Comparison of ENCODE assay signal across 21 cellular contexts in the genomic region with DNA sequence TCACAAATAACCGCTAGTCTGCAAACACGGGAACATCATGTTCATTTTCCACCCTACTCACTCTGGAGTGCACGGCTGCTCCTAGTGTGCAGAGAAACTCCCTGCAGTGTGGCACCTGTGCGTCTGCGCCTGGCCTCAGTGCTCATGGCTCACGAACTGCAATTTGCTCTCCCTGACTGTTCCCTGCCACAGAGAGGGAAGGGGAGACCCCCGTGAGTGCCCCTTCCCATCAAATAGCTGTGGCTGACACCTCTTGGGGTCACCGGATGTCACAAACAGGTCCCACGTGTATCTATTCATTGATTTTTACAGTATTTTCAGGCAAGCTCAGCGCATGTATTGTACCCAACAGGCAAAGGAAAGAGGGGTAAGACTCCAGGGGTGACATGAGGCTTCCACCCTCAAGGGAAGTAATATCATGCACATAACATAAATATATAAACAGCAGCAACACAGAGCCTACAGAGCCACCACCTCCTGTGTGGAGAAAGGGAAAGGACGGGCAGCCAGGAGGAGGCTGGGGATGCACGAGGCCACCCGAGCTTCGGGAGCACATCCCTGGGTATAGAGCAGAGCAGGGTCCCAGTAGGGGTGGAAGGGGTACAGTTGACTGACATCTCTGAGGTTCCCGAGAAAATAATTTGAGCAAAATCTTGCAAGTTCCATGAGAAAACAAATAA.
"Had no signal": no experiment of that assay in that cellular context is flagged by ENCODE, and none has a peak within 500 bp of the region (broad histone marks: within the 10 kb centered on the region; RNA-seq: fewer than 3 reads in every experiment).

No MANE protein-coding gene starts in this region.

- H3K27me3 ChIP-seq: gastrocnemius medialis, right lobe of liver, transverse colon, vagina had no signal

- H3K36me3 ChIP-seq: esophagus muscularis mucosa, gastrocnemius medialis, right lobe of liver, transverse colon, vagina had no signal

- H3K9me3 ChIP-seq: gastrocnemius medialis, right lobe of liver, vagina had no signal

- H3K4me1 ChIP-seq: esophagus muscularis mucosa, gastrocnemius medialis, parathyroid adenoma, right lobe of liver, transverse colon, vagina had no signal

- ATAC-seq: activated T-helper 17 cell treated with anti-CD3 and anti-CD28 coated beads, Interleukin-2, amount 50 U/mL, for 72 hours; effector memory CD8-positive, alpha-beta T cell; gastrocnemius medialis; left ventricle myocardium superior; right lobe of liver; stimulated activated effector memory CD8-positive, alpha-beta T cell treated with anti-CD3 and anti-CD28 coated beads, Interleukin-12 subunit alpha, Interleukin-12 subunit beta, amount 100 ng/mL, for 72 hours; stimulated activated naive CD8-positive, alpha-beta T cell treated with anti-CD3 and anti-CD28 coated beads, Interleukin-15, amount 100 ng/mL, for 72 hours had no signal

- DNase-seq: activated CD4-positive, alpha-beta T cell treated with anti-CD3 and anti-CD28 coated beads for 1 hour; activated CD4-positive, alpha-beta T cell treated with anti-CD3 and anti-CD28 coated beads, Interleukin-2, amount 50 U/mL, for 1 hour; activated naive CD4-positive, alpha-beta T cell treated with Interleukin-2 at 50 U/mL for 16 hours; activated naive CD8-positive, alpha-beta T cell treated with anti-CD3 and anti-CD28 coated beads for 36 hours; activated T-cell treated with anti-CD3 and anti-CD28 coated beads, Interleukin-2, amount 50 U/mL, for 24 hours; central memory CD4-positive, alpha-beta T cell; effector memory CD8-positive, alpha-beta T cell; gastrocnemius medialis; hippocampal formation; left ventricle myocardium superior; right lobe of liver; stimulated activated CD4-positive, alpha-beta T cell treated with anti-CD3 and anti-CD28 coated beads, Interleukin-2, amount 100 ng/mL, for 24 hours; stimulated activated naive CD8-positive, alpha-beta T cell treated with anti-CD3 and anti-CD28 coated beads, Interleukin-15, amount 100 ng/mL, for 72 hours; transverse colon had no signal

- H3K27ac ChIP-seq: dorsolateral prefrontal cortex, esophagus muscularis mucosa, gastrocnemius medialis, parathyroid adenoma, right lobe of liver, skin epidermis, transverse colon, vagina had no signal

- H3K4me3 ChIP-seq: dorsolateral prefrontal cortex, esophagus muscularis mucosa, gastrocnemius medialis, right lobe of liver, skin epidermis, transverse colon, vagina had no signal
